ENCODE assay signal across 29 cellular contexts in the genomic region with DNA sequence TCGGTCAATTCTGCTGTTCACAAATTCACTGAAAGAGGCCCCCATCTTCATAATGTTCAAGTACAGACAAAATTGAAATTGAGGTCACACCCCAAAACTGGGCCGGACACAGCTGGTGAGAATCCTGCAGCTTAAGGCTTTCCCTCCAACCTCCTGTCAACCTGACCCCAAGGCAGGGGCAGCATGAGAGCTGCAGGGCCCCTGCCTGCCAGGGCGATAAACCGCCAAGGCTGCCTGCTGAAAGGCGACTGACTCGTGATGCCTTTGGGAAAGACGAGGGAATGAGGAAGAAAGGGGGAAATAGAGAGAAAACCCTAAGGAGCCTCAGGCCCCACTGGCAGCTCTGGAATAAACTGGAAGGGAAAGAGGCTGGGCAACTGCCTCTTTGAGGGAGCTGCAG.
"Had no signal": no experiment of that assay in that cellular context is flagged by ENCODE, and none has a peak within 500 bp of the region (broad histone marks: within the 10 kb centered on the region; RNA-seq: fewer than 3 reads in every experiment).

No MANE protein-coding gene starts in this region.

- H3K4me3 Mint-ChIP-seq: activated CD4-positive, alpha-beta memory T cell treated with anti-CD3 and anti-CD28 coated beads for 36 hours; activated CD4-positive, alpha-beta T cell treated with anti-CD3 and anti-CD28 coated beads for 36 hours; activated CD4-positive, alpha-beta T cell treated with anti-CD3 and anti-CD28 coated beads, Interleukin-2, amount 10 ng/mL, durations not matched to agents 24 days and 14 days; activated naive CD4-positive, alpha-beta T cell treated with anti-CD3 and anti-CD28 coated beads, Interleukin-2, amount 10 ng/mL, durations not matched to agents 7 days and 5 days; activated naive CD8-positive, alpha-beta T cell treated with anti-CD3 and anti-CD28 coated beads, Interleukin-2, amount 10 ng/mL, durations not matched to agents 7 days and 5 days; activated T-cell treated with anti-CD3 and anti-CD28 coated beads, Interleukin-2, amount 50 U/mL, for 24 hours; activated T-cell treated with anti-CD3 and anti-CD28 coated beads, Interleukin-2, amount 50 U/mL, for 72 hours; central memory CD8-positive, alpha-beta T cell; effector memory CD8-positive, alpha-beta T cell; T-helper 17 cell; T-helper 2 cell treated with Interferon-gamma antibody and Interleukin-4, amounts not matched to agents 5 μg/mL and 100 μg/mL, for 36 hours had no signal

- H3K27ac Mint-ChIP-seq: activated CD4-positive, alpha-beta memory T cell treated with anti-CD3 and anti-CD28 coated beads for 36 hours; activated CD4-positive, alpha-beta T cell treated with anti-CD3 and anti-CD28 coated beads, Interleukin-2, amount 10 ng/mL, durations not matched to agents 24 days and 14 days; activated naive CD4-positive, alpha-beta T cell treated with anti-CD3 and anti-CD28 coated beads, Interleukin-2, amount 10 ng/mL, durations not matched to agents 7 days and 5 days; activated naive CD8-positive, alpha-beta T cell treated with anti-CD3 and anti-CD28 coated beads, Interleukin-2, amount 10 ng/mL, durations not matched to agents 7 days and 5 days; T-helper 17 cell had no signal

- ATAC-seq: activated CD4-positive, alpha-beta T cell treated with anti-CD3 and anti-CD28 coated beads for 36 hours; activated naive CD4-positive, alpha-beta T cell treated with anti-CD3 and anti-CD28 coated beads, Interleukin-2, amount 50 U/mL, for 72 hours; activated T-cell treated with anti-CD3 and anti-CD28 coated beads, Interleukin-2, amount 50 U/mL, for 72 hours; effector memory CD8-positive, alpha-beta T cell; esophagus mucosa; gastroesophageal sphincter; T-helper 17 cell had no signal

- H3K4me3 ChIP-seq: ascending aorta, coronary artery, gastroesophageal sphincter had no signal

- H3K4me1 ChIP-seq: ascending aorta, gastroesophageal sphincter had no signal

- H3K27me3 ChIP-seq: ascending aorta, brain microvascular endothelial cell, gastroesophageal sphincter had no signal

- H3K36me3 ChIP-seq: brain microvascular endothelial cell had no signal

- H3K9me3 ChIP-seq: ascending aorta, gastroesophageal sphincter had no signal

- H3K36me3 Mint-ChIP-seq: activated naive CD4-positive, alpha-beta T cell treated with anti-CD3 and anti-CD28 coated beads, Interleukin-2, amount 50 U/mL, for 72 hours had no signal

- H3K27me3 Mint-ChIP-seq: activated CD4-positive, alpha-beta memory T cell treated with anti-CD3 and anti-CD28 coated beads for 36 hours; activated CD4-positive, alpha-beta T cell treated with anti-CD3 and anti-CD28 coated beads for 36 hours; activated CD4-positive, alpha-beta T cell treated with anti-CD3 and anti-CD28 coated beads, Interleukin-2, amount 10 ng/mL, durations not matched to agents 24 days and 14 days; activated naive CD4-positive, alpha-beta T cell treated with anti-CD3 and anti-CD28 coated beads, Interleukin-2, amount 10 ng/mL, durations not matched to agents 7 days and 5 days; activated naive CD8-positive, alpha-beta T cell treated with anti-CD3 and anti-CD28 coated beads, Interleukin-2, amount 10 ng/mL, durations not matched to agents 7 days and 5 days; central memory CD8-positive, alpha-beta T cell; effector memory CD8-positive, alpha-beta T cell; T-helper 17 cell had no signal

- H3K9me3 Mint-ChIP-seq: activated CD4-positive, alpha-beta memory T cell treated with anti-CD3 and anti-CD28 coated beads for 36 hours; activated CD4-positive, alpha-beta T cell treated with anti-CD3 and anti-CD28 coated beads, Interleukin-2, amount 10 ng/mL, durations not matched to agents 24 days and 14 days; activated naive CD4-positive, alpha-beta T cell treated with anti-CD3 and anti-CD28 coated beads, Interleukin-2, amount 10 ng/mL, durations not matched to agents 7 days and 5 days; activated naive CD4-positive, alpha-beta T cell treated with anti-CD3 and anti-CD28 coated beads, Interleukin-2, amount 50 U/mL, for 72 hours; activated naive CD8-positive, alpha-beta T cell treated with anti-CD3 and anti-CD28 coated beads, Interleukin-2, amount 10 ng/mL, durations not matched to agents 7 days and 5 days; activated T-cell treated with anti-CD3 and anti-CD28 coated beads, Interleukin-2, amount 50 U/mL, for 24 hours; activated T-cell treated with anti-CD3 and anti-CD28 coated beads, Interleukin-2, amount 50 U/mL, for 72 hours; central memory CD8-positive, alpha-beta T cell; effector memory CD8-positive, alpha-beta T cell; T-helper 2 cell treated with Interferon-gamma antibody and Interleukin-4, amounts not matched to agents 5 μg/mL and 100 μg/mL, for 36 hours had no signal

- DNase-seq: activated CD4-positive, alpha-beta memory T cell treated with anti-CD3 and anti-CD28 coated beads for 36 hours; activated CD4-positive, alpha-beta T cell treated with anti-CD3 and anti-CD28 coated beads for 36 hours; activated CD4-positive, alpha-beta T cell treated with anti-CD3 and anti-CD28 coated beads, Interleukin-2, amount 10 ng/mL, durations not matched to agents 24 days and 14 days; activated CD4-positive, CD25-positive, alpha-beta regulatory T cell; activated CD4-positive, CD25-positive, alpha-beta regulatory T cell treated with anti-CD3 and anti-CD28 coated beads, Interleukin-2, amount 50 U/mL, for 72 hours; activated CD8-positive, alpha-beta memory T cell treated with anti-CD3 and anti-CD28 coated beads, Interleukin-2, amount 50 U/mL, for 48 hours; activated gamma-delta T cell; activated naive CD4-positive, alpha-beta T cell; activated naive CD4-positive, alpha-beta T cell treated with anti-CD3 and anti-CD28 coated beads, Interleukin-2, amount 10 ng/mL, durations not matched to agents 7 days and 5 days; activated naive CD8-positive, alpha-beta T cell treated with anti-CD3 and anti-CD28 coated beads, Interleukin-2, amount 10 ng/mL, durations not matched to agents 7 days and 5 days; activated T-cell treated with anti-CD3 and anti-CD28 coated beads for 4 hours; activated T-cell treated with anti-CD3 and anti-CD28 coated beads, Interleukin-2, amount 50 U/mL, for 24 hours; activated T-cell treated with anti-CD3 and anti-CD28 coated beads, Interleukin-2, amount 50 U/mL, for 72 hours; brain microvascular endothelial cell; dermis blood vessel endothelial cell; effector CD4-positive, alpha-beta T cell; effector memory CD8-positive, alpha-beta T cell; foreskin melanocyte; T-helper 1 cell; T-helper 17 cell; T1000 had no signal

- H3K27ac ChIP-seq: ascending aorta, brain microvascular endothelial cell, coronary artery, epithelial cell of prostate, gastroesophageal sphincter had no signal
